9 cellular contexts compared by ENCODE assay signal in genomic region chr12:4238577-4238976, GRCh38.
"Had no signal": no experiment of that assay in that cellular context is flagged by ENCODE, and none has a peak within 500 bp of the region (broad histone marks: within the 10 kb centered on the region; RNA-seq: fewer than 3 reads in every experiment).

No MANE protein-coding gene starts in this region.

- H3K27ac ChIP-seq: GM23248 had no signal

- H3K27ac Mint-ChIP-seq: GM23338, H9, HFFc6 had no signal

- ATAC-seq: GM23338, HCT116 had no signal

- H3K4me3 ChIP-seq: GM23248, GM23338, HAP-1 had no signal

- H3K36me3 ChIP-seq: HAP-1 had no signal

- H3K9me3 ChIP-seq: HAP-1 had no signal

- DNase-seq: GM23248, GOT3, H7, H9, HCEC 1CT, HFFc6 had no signal

- H3K9me3 Mint-ChIP-seq: GM23338 had no signal

- H3K4me3 Mint-ChIP-seq: GM23338, H9, HFFc6 had no signal

- H3K4me1 ChIP-seq: HAP-1 had no signal
